ENCODE assay signal across 15 cellular contexts in the genomic region with DNA sequence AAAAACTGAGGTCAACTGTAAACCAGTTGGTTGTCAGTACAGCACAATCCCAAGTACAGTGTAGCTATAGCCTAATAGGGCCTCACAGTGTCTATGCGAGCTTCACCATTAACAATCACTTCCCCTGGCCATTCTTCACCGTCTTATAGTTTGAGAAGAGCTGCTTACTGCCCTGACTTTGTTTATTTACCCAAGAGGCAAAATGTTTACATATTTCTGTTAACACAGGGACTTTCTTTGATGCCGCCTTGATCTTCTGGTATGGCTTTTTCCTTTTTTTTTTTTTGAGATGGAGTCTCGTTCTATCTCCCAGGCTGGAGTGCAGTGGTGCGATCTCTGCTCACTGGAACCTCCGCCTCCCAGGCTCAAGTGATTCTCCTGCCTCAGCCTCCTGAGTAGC. TPM values are rescaled to one million over a fixed set of nuclear protein-coding genes. Genes with fewer than 3 reads are reported as not detected.
DNase-seq lines count a peak whose midpoint lies in the region; ATAC-seq, FAIRE-seq and TF ChIP-seq lines count a peak whose summit lies in the region.
"Had no signal": no experiment of that assay in that cellular context is flagged by ENCODE, and none has a peak within 500 bp of the region (broad histone marks: within the 10 kb centered on the region; RNA-seq: fewer than 3 reads in every experiment).

No MANE protein-coding gene starts in this region.

- H3K36me3 Mint-ChIP-seq in neural progenitor cell, result no peaks in the 10 kb centered on the region

- no peak for ATAC-seq in left lobe of liver
- ATAC-seq in GM18505 (IDR thresholded peaks at IDR 0.05; ENCODE audit: unreplicated experiment), result no peak
- ATAC-seq: effector memory CD8-positive, alpha-beta T cell; heart left ventricle had no signal

- intact Hi-C loops in PC-9 (cut with micrococcal nuclease; ENCODE audit: unreplicated experiment) (no loop called here), endothelial cell of umbilical vein (cut with micrococcal nuclease) (no loop called here), ovary (cut with DNase I) (no loop called here)

- H3K9me1 ChIP-seq in endothelial cell of umbilical vein (replicated peaks; ENCODE audit: control insufficient read depth, extremely low read depth, insufficient read depth, low read length), result no peaks in the 10 kb centered on the region

- no peaks in the 10 kb centered on the region for H3K9me3 ChIP-seq in PC-9 (ENCODE audit: insufficient read depth, low read depth)
- H3K9me3 ChIP-seq in endothelial cell of umbilical vein (replicated peaks; ENCODE audit: control insufficient read depth, insufficient read depth, low read length), result no peaks in the 10 kb centered on the region
- no peaks in the 10 kb centered on the region for H3K9me3 ChIP-seq in neural progenitor cell (ENCODE audit: low read depth)
- H3K9me3 ChIP-seq in ovary, result no peaks in the 10 kb centered on the region
- H3K9me3 ChIP-seq: heart left ventricle, Peyer's patch had no signal

- no peak for FAIRE-seq in endothelial cell of umbilical vein (lab: Jason Lieb, UNC)

- peak overlapping the region; percentile 94 for H3K27ac ChIP-seq in ACC112 (ENCODE audit: low read depth, low read length)
- peak overlapping the region; percentile 99 for H3K27ac ChIP-seq in PC-9
- H3K27ac ChIP-seq in endothelial cell of umbilical vein (ENCODE audit: insufficient read depth, low read depth, low read length), result peak overlapping the region; percentile 16
- H3K27ac ChIP-seq in neural progenitor cell, result no peak overlapping the region
- H3K27ac ChIP-seq in ovary, result no peak overlapping the region
- H3K27ac ChIP-seq: heart left ventricle, Peyer's patch had no signal

- H3K4me1 ChIP-seq in ACC112 (ENCODE audit: control insufficient read depth, insufficient read depth, low read length, unreplicated experiment) (peaks cover 48% of the 10 kb centered on the region), PC-9 (replicated peaks; ENCODE audit: insufficient read depth) (peaks cover 33% of the 10 kb centered on the region), endothelial cell of umbilical vein (ENCODE audit: control insufficient read depth, extremely low read depth, insufficient read depth, low read length) (peaks cover 49% of the 10 kb centered on the region), neural progenitor cell (peaks cover 6% of the 10 kb centered on the region), ovary (ENCODE audit: insufficient read depth) (peaks cover 5% of the 10 kb centered on the region)

- POLR2A ChIA-PET in PC-9 (lab: Charles Lee; ENCODE audit: unreplicated experiment) (interaction anchor here (0.6 to 0.7 kb wide), 4 partner anchors 26 to 112 kb away, joined by 5 to 19 read pairs (median 8); no protein-coding TSS in a partner anchor), endothelial cell of umbilical vein (lab: Charles Lee) (interaction anchor here (0.7 to 1.1 kb wide), 3 partner anchors 13 to 103 kb away, joined by 3 to 14 read pairs (median 5); no protein-coding TSS in a partner anchor)

- no peak for DNase-seq in PC-9
- no peak for DNase-seq in endothelial cell of umbilical vein (ENCODE audit: low read depth, low spot score)
- no peak for DNase-seq in neural progenitor cell (ENCODE audit: low spot score)
- no peak for DNase-seq in NCI-H510A (lab: John Stamatoyannopoulos, UW)
- DNase-seq in ovary, result no peak
- no peak for DNase-seq in left lobe of liver (ENCODE audit: low spot score)
- DNase-seq: activated CD4-positive, CD25-positive, alpha-beta regulatory T cell; activated naive CD4-positive, alpha-beta T cell treated with Interleukin-2 at 50 U/mL for 16 hours; effector memory CD8-positive, alpha-beta T cell; GF-D8; heart left ventricle; NCI-H2029; Peyer's patch had no signal

- TF ChIP-seq EP300 in ovary (IDR thresholded peaks at IDR 0.05), result no peak

- CTCF ChIA-PET in PC-9 (lab: Charles Lee) (no interaction called here), endothelial cell of umbilical vein (lab: Charles Lee) (interaction anchor here (1.0 to 12.7 kb wide), 6 partner anchors 9 to 101 kb away, joined by 3 to 451 read pairs (median 25); no protein-coding TSS in a partner anchor)

- H3K4me2 ChIP-seq in PC-9 (peak overlapping the region; percentile 79), endothelial cell of umbilical vein (ENCODE audit: insufficient read depth, low read length) (peak overlapping the region; percentile 90), neural progenitor cell (no peak overlapping the region)

- no peak overlapping the region for H3K4me3 Mint-ChIP-seq in neural progenitor cell
- H3K4me3 Mint-ChIP-seq: effector memory CD8-positive, alpha-beta T cell had no signal

- H3K27me3 ChIP-seq in ACC112 (ENCODE audit: insufficient read depth, low read length) (no peaks in the 10 kb centered on the region), PC-9 (ENCODE audit: insufficient read depth, low read depth) (no peaks in the 10 kb centered on the region), endothelial cell of umbilical vein (ENCODE audit: control insufficient read depth in 2 of 2, insufficient read depth in 2 of 2, low read length in 2 of 2) (no peaks in the 10 kb centered on the region), neural progenitor cell (peaks cover 15% of the 10 kb centered on the region), ovary (no peaks in the 10 kb centered on the region)
- H3K27me3 ChIP-seq: heart left ventricle, Peyer's patch had no signal

- H3K9me3 Mint-ChIP-seq in neural progenitor cell, result no peaks in the 10 kb centered on the region
- H3K9me3 Mint-ChIP-seq: effector memory CD8-positive, alpha-beta T cell had no signal

- H3K4me1 Mint-ChIP-seq in neural progenitor cell, result peaks cover 19% of the 10 kb centered on the region

- H2AFZ ChIP-seq in ACC112 (ENCODE audit: low read length, unreplicated experiment) (no peak overlapping the region), PC-9 (no peak overlapping the region), endothelial cell of umbilical vein (ENCODE audit: low read depth, low read length) (no peak overlapping the region), neural progenitor cell (replicated peaks) (no peak overlapping the region)

- dilution Hi-C loops in endothelial cell of umbilical vein (cut with MboI; ENCODE audit: extremely low pct_ligation_motif_present, low sequenced_read_pairs), result no loop called here

- TF ChIP-seq CTCF in PC-9 (conservative IDR thresholded peaks at IDR 0.05) (no peak), endothelial cell of umbilical vein (IDR thresholded peaks at IDR 0.05; ENCODE audit: extremely low read depth in 1 of 2, insufficient read depth in 1 of 2, low read depth in 1 of 2, low read length in 2 of 2) (no peak), neural progenitor cell (IDR thresholded peaks at IDR 0.05) (no peak), ovary (IDR thresholded peaks at IDR 0.05) (no peak)

- H4K20me1 ChIP-seq in PC-9 (ENCODE audit: insufficient read depth) (no peaks in the 10 kb centered on the region), endothelial cell of umbilical vein (replicated peaks; ENCODE audit: control insufficient read depth, extremely low read depth, insufficient read depth, low read length) (no peaks in the 10 kb centered on the region), neural progenitor cell (ENCODE audit: low read depth) (no peaks in the 10 kb centered on the region)

- H3F3A ChIP-seq in PC-9 (ENCODE audit: insufficient read depth, low read depth) (peaks cover 32% of the 10 kb centered on the region), neural progenitor cell (ENCODE audit: low read depth) (peaks cover 7% of the 10 kb centered on the region)

- TF ChIP-seq POLR2A in endothelial cell of umbilical vein (IDR thresholded peaks at IDR 0.05; ENCODE audit: low read depth, low read length) (no peak), ovary (IDR thresholded peaks at IDR 0.05) (no peak), GM18505 (IDR thresholded peaks at IDR 0.05; ENCODE audit: borderline replicate concordance, extremely low read depth, insufficient read depth, insufficient read length) (no peak)

- H3K36me3 ChIP-seq in ACC112 (ENCODE audit: insufficient read depth, low read length), result peaks cover 13% of the 10 kb centered on the region
- no peaks in the 10 kb centered on the region for H3K36me3 ChIP-seq in PC-9 (ENCODE audit: low read depth)
- no peaks in the 10 kb centered on the region for H3K36me3 ChIP-seq in endothelial cell of umbilical vein (ENCODE audit: control insufficient read depth in 2 of 2, extremely low read depth in 1 of 2, insufficient read depth in 2 of 2, low read length in 2 of 2)
- no peaks in the 10 kb centered on the region for H3K36me3 ChIP-seq in neural progenitor cell
- no peaks in the 10 kb centered on the region for H3K36me3 ChIP-seq in ovary
- H3K36me3 ChIP-seq: Peyer's patch had no signal

- BruUV-seq in PC-9 (replicated peaks; lab: Mats Ljungman, UMichigan), result no TSS peak
- no TSS peak for BruUV-seq in endothelial cell of umbilical vein (replicated peaks; lab: Mats Ljungman, UMichigan)

- peaks cover 77% of the 10 kb centered on the region for H3K79me2 ChIP-seq in ACC112 (ENCODE audit: control insufficient read depth, insufficient read depth, low read length, unreplicated experiment)
- peaks cover 72% of the 10 kb centered on the region for H3K79me2 ChIP-seq in PC-9 (ENCODE audit: low read depth)
- peaks cover 78% of the 10 kb centered on the region for H3K79me2 ChIP-seq in endothelial cell of umbilical vein (ENCODE audit: control insufficient read depth, insufficient read depth, low read length)
- no peaks in the 10 kb centered on the region for H3K79me2 ChIP-seq in neural progenitor cell (ENCODE audit: low read depth)

- H3K27ac Mint-ChIP-seq in neural progenitor cell, result peak overlapping the region; percentile 36
- H3K27ac Mint-ChIP-seq: effector memory CD8-positive, alpha-beta T cell had no signal

- H3K4me3 ChIP-seq in ACC112 (ENCODE audit: low read depth, low read length) (peak overlapping the region; percentile 88; the same call in 1 of the 2 replicates), PC-9 (peak overlapping the region; percentile 52; the same call in 1 of the 2 replicates), endothelial cell of umbilical vein (replicated peaks in 1 of 3; ENCODE audit: insufficient read depth in 1 of 3, low read depth in 1 of 3, low read length in 3 of 3) (peak overlapping the region in 1 of 3 experiments; percentile 99), neural progenitor cell (no peak overlapping the region), ovary (no peak overlapping the region)
- H3K4me3 ChIP-seq: Peyer's patch had no signal

- WGBS in ovary, 3 donors, result 79 to 87% (median 81%) methylated on average over 6 of the region's 6 CpGs

- no peaks in the 10 kb centered on the region for H3K9me2 ChIP-seq in PC-9 (ENCODE audit: insufficient read depth)

- H3K27me3 Mint-ChIP-seq in neural progenitor cell (ENCODE audit: insufficient read depth, low read depth), result no peaks in the 10 kb centered on the region

- H3K9ac ChIP-seq in endothelial cell of umbilical vein (replicated peaks; ENCODE audit: extremely low read depth, insufficient read depth, low read length) (no peak overlapping the region), neural progenitor cell (no peak overlapping the region)

RNA-seq across cellular contexts. Expression of a gene that starts 3.3 kb away (rescaled TPM):
- total RNA-seq in PC-9 (2021) (255 and 274 TPM in 2 replicates), endothelial cell of umbilical vein (342 and 379 TPM in 2 replicates), neural progenitor cell (ENCODE audit: low replicate concordance) (1.2 and 1.6 TPM in 2 replicates), ovary (10 to 100 TPM; 14.9 to 78.4 (median 45.7) TPM), left lobe of liver (3.2 TPM)
- polyA plus RNA-seq in endothelial cell of umbilical vein (66.6 and 98.4 TPM in 2 replicates), ovary (10 to 100 TPM in 1 of 2 donors, 1 to 10 TPM in 1; 7.9 to 89.0 TPM)
- polyA plus RNA-seq in endothelial cell of umbilical vein (2011; cell fraction: cytosol; rRNA removed), result 135 and 154 TPM in 2 replicates
- 255 and 311 TPM in 2 replicates for polyA plus RNA-seq in endothelial cell of umbilical vein (2011; cell fraction: nucleus; rRNA removed)
- 238 and 280 TPM in 2 replicates for polyA plus RNA-seq in endothelial cell of umbilical vein (2012)
- 161 and 175 TPM in 2 replicates for polyA minus RNA-seq in endothelial cell of umbilical vein
- 34.8 TPM for polyA minus RNA-seq in endothelial cell of umbilical vein (2011; cell fraction: cytosol; rRNA and poly(A)+ RNA removed)
- 214 and 240 TPM in 2 replicates for polyA minus RNA-seq in endothelial cell of umbilical vein (2011; cell fraction: nucleus; rRNA and poly(A)+ RNA removed)

RNA-seq across cellular contexts. Expression of a gene that starts 17.5 kb away (rescaled TPM):
- total RNA-seq in PC-9 (2021) (29.6 and 38.9 TPM in 2 replicates), endothelial cell of umbilical vein (58.9 and 63.0 TPM in 2 replicates), neural progenitor cell (ENCODE audit: low replicate concordance) (36.8 and 57.7 TPM in 2 replicates), ovary (1 to 10 TPM in 1 of 7 donors, under 1 TPM in 4, not detected in 2; 0.12 to 2.0 (median 0.33) TPM), left lobe of liver (0.08 TPM)
- polyA plus RNA-seq in endothelial cell of umbilical vein (13.8 and 17.4 TPM in 2 replicates), ovary (1 to 10 TPM in 1 of 2 donors, under 1 TPM in 1; 0.29 to 1.3 TPM)
- polyA plus RNA-seq in endothelial cell of umbilical vein (2011; cell fraction: cytosol; rRNA removed), result 32.1 and 33.5 TPM in 2 replicates
- polyA plus RNA-seq in endothelial cell of umbilical vein (2011; cell fraction: nucleus; rRNA removed), result 17.7 and 25.4 TPM in 2 replicates
- polyA plus RNA-seq in endothelial cell of umbilical vein (2012), result 25.8 and 64.9 TPM in 2 replicates
- polyA minus RNA-seq in endothelial cell of umbilical vein, result 11.5 and 13.4 TPM in 2 replicates
- 25.9 TPM for polyA minus RNA-seq in endothelial cell of umbilical vein (2011; cell fraction: cytosol; rRNA and poly(A)+ RNA removed)
- 7.3 and 12.3 TPM in 2 replicates for polyA minus RNA-seq in endothelial cell of umbilical vein (2011; cell fraction: nucleus; rRNA and poly(A)+ RNA removed)

Comparison
In these comparisons a context has a peak if more than half of its experiments do, and no peak if none do; other contexts are left out.
1. H3K27ac ChIP-seq: peak in ACC112 (single experiment), PC-9 (single experiment) and endothelial cell of umbilical vein (single experiment); none in neural progenitor cell (single experiment) and ovary (0 of 2).
2. H3K4me3 ChIP-seq: peak in ACC112 (single experiment) and PC-9 (single experiment); none in neural progenitor cell (single experiment) and ovary (single experiment).
3. RNA of a gene that starts 17.5 kb away (total RNA-seq): 58.9 to 63.0 TPM in endothelial cell of umbilical vein, 36.8 to 57.7 TPM in neural progenitor cell and 29.6 to 38.9 TPM in PC-9; 0.12 to 2.0 TPM in ovary and 0.08 TPM in left lobe of liver (single experiment); every median in the first group is over 10 times any median in the second.